ENCODE assay signal across 26 cellular contexts in the genomic region with DNA sequence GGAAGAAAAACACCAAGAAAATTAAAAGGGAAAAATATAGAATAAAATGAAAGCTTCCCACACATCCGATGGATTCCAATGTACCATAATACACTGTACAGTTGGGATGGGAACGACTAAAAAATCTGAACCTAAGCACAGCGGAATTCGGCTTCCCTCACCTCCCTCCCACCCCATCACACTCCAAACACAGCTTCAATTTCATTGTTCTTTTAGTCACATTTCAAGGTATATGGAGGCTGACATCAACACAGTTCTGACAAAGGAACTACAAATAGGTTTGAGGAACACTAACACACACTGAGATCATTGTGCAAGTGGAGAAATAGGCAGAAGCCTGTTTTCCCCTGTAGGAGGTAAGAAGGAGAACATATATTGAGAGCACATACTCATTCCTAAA.
"Had no signal": no experiment of that assay in that cellular context is flagged by ENCODE, and none has a peak within 500 bp of the region (broad histone marks: within the 10 kb centered on the region; RNA-seq: fewer than 3 reads in every experiment).

No MANE protein-coding gene starts in this region.

- ATAC-seq: natural killer cell, psoas muscle, right lobe of liver had no signal

- DNase-seq: islet precursor cell; left ventricle myocardium inferior; mesendoderm; naive B cell; natural killer cell; nephron progenitor cell; occipital lobe; psoas muscle; right lobe of liver; stimulated activated CD4-positive, alpha-beta T cell treated with anti-CD3 and anti-CD28 coated beads, Interleukin-1b, Interleukin-23, amount 100 ng/mL, for 48 hours; stimulated activated CD4-positive, alpha-beta T cell treated with anti-CD3 and anti-CD28 coated beads, Interleukin-4, amount 100 ng/mL, for 1 hour; stimulated activated naive CD4-positive, alpha-beta T cell; upper lobe of left lung had no signal

- H3K27ac Mint-ChIP-seq: mesothelial cell of epicardium; natural killer cell; neural progenitor cell; stimulated activated naive CD8-positive, alpha-beta T cell treated with anti-CD3 and anti-CD28 coated beads, Interleukin-15, Interleukin-2, amounts not matched to agents 100 ng/mL and 50 ng/mL, for 24 hours had no signal

- H3K36me3 ChIP-seq: neural progenitor cell, right atrium auricular region had no signal

- H3K27me3 ChIP-seq: hepatocyte, neural progenitor cell, neutrophil, right atrium auricular region, right lobe of liver, suprapubic skin, tibial nerve, upper lobe of left lung, vagina had no signal

- H3K27ac ChIP-seq: hepatocyte, neural progenitor cell, neutrophil, parathyroid adenoma, psoas muscle, right atrium auricular region, right lobe of liver, suprapubic skin, thoracic aorta, tibial nerve, upper lobe of left lung, vagina had no signal

- H3K4me1 ChIP-seq: parathyroid adenoma, psoas muscle, right lobe of liver, suprapubic skin, tibial nerve, upper lobe of left lung, vagina had no signal

- H3K9me3 Mint-ChIP-seq: mesothelial cell of epicardium; naive B cell; natural killer cell; nephron progenitor cell; neural progenitor cell; stimulated activated naive CD8-positive, alpha-beta T cell treated with anti-CD3 and anti-CD28 coated beads, Interleukin-15, Interleukin-2, amounts not matched to agents 100 ng/mL and 50 ng/mL, for 24 hours had no signal

- H3K9me3 ChIP-seq: left ventricle myocardium inferior, neutrophil, psoas muscle, right atrium auricular region, right lobe of liver, suprapubic skin, thoracic aorta, tibial nerve, upper lobe of left lung, vagina had no signal

- H3K27me3 Mint-ChIP-seq: naive B cell; stimulated activated naive CD8-positive, alpha-beta T cell treated with anti-CD3 and anti-CD28 coated beads, Interleukin-15, Interleukin-2, amounts not matched to agents 100 ng/mL and 50 ng/mL, for 24 hours had no signal

- H3K4me3 ChIP-seq: hepatocyte, left ventricle myocardium inferior, lung, neural progenitor cell, psoas muscle, right atrium auricular region, right lobe of liver, smooth muscle cell, suprapubic skin, thoracic aorta, tibial nerve, upper lobe of left lung, vagina had no signal

- H3K4me3 Mint-ChIP-seq: mesothelial cell of epicardium; naive B cell; natural killer cell; nephron progenitor cell; neural progenitor cell; stimulated activated naive CD8-positive, alpha-beta T cell treated with anti-CD3 and anti-CD28 coated beads, Interleukin-15, Interleukin-2, amounts not matched to agents 100 ng/mL and 50 ng/mL, for 24 hours had no signal

- H3K4me1 Mint-ChIP-seq: mesothelial cell of epicardium, naive B cell, natural killer cell, nephron progenitor cell, neural progenitor cell had no signal
